Comparison of ENCODE assay signal across 1 cellular context in the genomic region with DNA sequence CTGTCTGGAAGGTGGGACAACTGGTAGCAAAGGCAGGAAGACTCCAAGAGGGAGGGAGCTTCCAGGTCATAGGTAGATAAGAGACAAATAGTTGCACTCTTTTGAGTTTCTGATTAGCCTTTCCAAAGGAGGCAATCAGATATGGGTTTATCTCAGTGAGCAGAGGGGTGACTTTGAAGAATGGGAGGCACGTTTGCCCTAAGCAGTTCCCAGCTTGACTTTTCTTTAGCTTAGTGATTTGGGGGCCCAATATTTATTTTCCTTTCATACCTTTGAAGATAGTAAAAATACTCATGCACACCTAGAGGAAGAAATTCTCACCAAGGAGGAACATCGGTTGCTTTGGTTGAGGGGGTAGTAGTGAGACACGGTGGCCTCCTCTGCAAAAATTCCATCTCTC.
TF ChIP-seq lines count a peak whose summit lies in the region.

No MANE protein-coding gene starts in this region.

TF ChIP-seq in IMR-90, 13 proteins besides CTCF, POLR2A, EP300 and RAD21:
- no peak for TF ChIP-seq RFX5 (IDR thresholded peaks at IDR 0.05; ENCODE audit: low read depth, low read length)
- no peak for TF ChIP-seq CEBPB (IDR thresholded peaks at IDR 0.05; ENCODE audit: low read depth, low read length)
- TF ChIP-seq NFE2L2 (IDR thresholded peaks at IDR 0.05; ENCODE audit: low read depth, low read length): no peak
- TF ChIP-seq BHLHE40 (IDR thresholded peaks at IDR 0.05; ENCODE audit: low read depth, low read length): no peak
- TF ChIP-seq, protein P1, sequence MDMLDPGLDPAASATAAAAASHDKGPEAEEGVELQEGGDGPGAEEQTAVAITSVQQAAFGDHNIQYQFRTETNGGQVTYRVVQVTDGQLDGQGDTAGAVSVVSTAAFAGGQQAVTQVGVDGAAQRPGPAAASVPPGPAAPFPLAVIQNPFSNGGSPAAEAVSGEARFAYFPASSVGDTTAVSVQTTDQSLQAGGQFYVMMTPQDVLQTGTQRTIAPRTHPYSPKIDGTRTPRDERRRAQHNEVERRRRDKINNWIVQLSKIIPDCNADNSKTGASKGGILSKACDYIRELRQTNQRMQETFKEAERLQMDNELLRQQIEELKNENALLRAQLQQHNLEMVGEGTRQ (IDR thresholded peaks at IDR 0.05; ENCODE audit: low read depth, low read length): no peak
